8 cellular contexts compared by ENCODE assay signal in genomic region chr3:64238971-64239667, GRCh38. TPM values are rescaled to one million over a fixed set of nuclear protein-coding genes. Genes with fewer than 3 reads are reported as not detected.
DNase-seq lines count a peak whose midpoint lies in the region; ATAC-seq, FAIRE-seq and TF ChIP-seq lines count a peak whose summit lies in the region.

No MANE protein-coding gene starts in this region.

- TF ChIP-seq CTCF in kidney (IDR thresholded peaks at IDR 0.05; ENCODE audit: borderline replicate concordance, extremely low read depth, insufficient read depth) (no peak), testis (IDR thresholded peaks at IDR 0.05) (no peak)

- H3K9me3 Mint-ChIP-seq in activated T-cell treated with anti-CD3 and anti-CD28 coated beads, Interleukin-2, amount 50 U/mL, for 72 hours: peaks cover 4% of the 10 kb centered on the region in 2 donors

- H3K27ac ChIP-seq in HUES48 (ENCODE audit: low read depth, low read length) (peak overlapping the region; percentile 87), kidney (ENCODE audit: low read depth in 2 of 2, low read length in 2 of 2) (peak overlapping the region in 1 of 2 donors; percentile 24), testis (peak overlapping the region in 1 of 2 donors; percentile 59)

- H3K27ac Mint-ChIP-seq in activated T-cell treated with anti-CD3 and anti-CD28 coated beads, Interleukin-2, amount 50 U/mL, for 72 hours: no peak overlapping the region

- H3K4me1 ChIP-seq in HUES48 (ENCODE audit: control insufficient read depth, insufficient read depth, low read length): peaks cover 13% of the 10 kb centered on the region
- peaks cover 6 to 9% of the 10 kb centered on the region in 2 donors for H3K4me1 ChIP-seq in kidney (ENCODE audit: control insufficient read depth in 1 of 2, insufficient read depth in 1 of 2, low read depth in 1 of 2, low read length in 2 of 2)
- H3K4me1 ChIP-seq in testis: peaks cover 13% of the 10 kb centered on the region

- no peaks in the 10 kb centered on the region for H3K36me3 ChIP-seq in HUES48 (ENCODE audit: control insufficient read depth, insufficient read depth, low read length)
- H3K36me3 ChIP-seq in kidney (ENCODE audit: control insufficient read depth in 1 of 2, insufficient read depth in 2 of 2, low read length in 2 of 2): no peaks in the 10 kb centered on the region
- H3K36me3 ChIP-seq in testis (ENCODE audit: low read depth, missing control alignments): no peaks in the 10 kb centered on the region

- H3K36me3 Mint-ChIP-seq in activated T-cell treated with anti-CD3 and anti-CD28 coated beads, Interleukin-2, amount 50 U/mL, for 72 hours (ENCODE audit: insufficient read depth in 2 of 2): no peaks in the 10 kb centered on the region

- H3K27me3 ChIP-seq in HUES48 (ENCODE audit: control insufficient read depth, insufficient read depth, low read length): no peaks in the 10 kb centered on the region
- no peaks in the 10 kb centered on the region for H3K27me3 ChIP-seq in testis

- H3K9ac ChIP-seq in HUES48 (ENCODE audit: low read depth, low read length) (peak overlapping the region; percentile 34), kidney (ENCODE audit: low read length in 2 of 2) (no peak overlapping the region)

- no peak for ATAC-seq in activated T-cell treated with anti-CD3 and anti-CD28 coated beads, Interleukin-2, amount 50 U/mL, for 72 hours (replicated peaks in 1 of 2)
- ATAC-seq in HG02885 (IDR thresholded peaks at IDR 0.05; ENCODE audit: poor library complexity, unreplicated experiment) (no peak), HG02938 (IDR thresholded peaks at IDR 0.05; ENCODE audit: unreplicated experiment) (no peak), HG03571 (IDR thresholded peaks at IDR 0.05; ENCODE audit: unreplicated experiment) (no peak)

- DNase-seq in brain pericyte (ENCODE audit: low read depth, low spot score) (peak; percentile 91), kidney (peak; percentile 88), testis (peak; percentile 79)
- no peak for DNase-seq in activated T-cell treated with anti-CD3 and anti-CD28 coated beads, Interleukin-2, amount 50 U/mL, for 72 hours

- intact Hi-C loops in kidney (cut with DNase I) (no loop called here), testis (cut with DNase I; ENCODE audit: low total_unique reads) (no loop called here)

- no peak overlapping the region for H3K4me3 Mint-ChIP-seq in activated T-cell treated with anti-CD3 and anti-CD28 coated beads, Interleukin-2, amount 50 U/mL, for 72 hours

- H3K4me3 ChIP-seq in HUES48 (ENCODE audit: low read depth, low read length) (no peak overlapping the region), kidney (ENCODE audit: low read length in 2 of 2) (no peak overlapping the region), testis (no peak overlapping the region)

- H3K9me3 ChIP-seq in HUES48 (ENCODE audit: control insufficient read depth, insufficient read depth, low read length): no peaks in the 10 kb centered on the region
- no peaks in the 10 kb centered on the region for H3K9me3 ChIP-seq in kidney (ENCODE audit: control insufficient read depth in 1 of 2, low read length in 2 of 2)
- no peaks in the 10 kb centered on the region for H3K9me3 ChIP-seq in testis

- no peaks in the 10 kb centered on the region for H3K27me3 Mint-ChIP-seq in activated T-cell treated with anti-CD3 and anti-CD28 coated beads, Interleukin-2, amount 50 U/mL, for 72 hours (ENCODE audit: low read depth)

- no peak for TF ChIP-seq POLR2A in testis (IDR thresholded peaks at IDR 0.05)

- 39 to 58% methylated on average over 4 to 11 of the region's 12 CpGs for WGBS in testis, 2 donors

- no peaks in the 10 kb centered on the region for H3K4me1 Mint-ChIP-seq in activated T-cell treated with anti-CD3 and anti-CD28 coated beads, Interleukin-2, amount 50 U/mL, for 72 hours (ENCODE audit: low read depth)

- no peak for FAIRE-seq in kidney (lab: Jason Lieb, UNC)

RNA-seq across cellular contexts. Expression of gene PRICKLE2, which starts 13.9 kb away (rescaled TPM):
- total RNA-seq in kidney: 22.9 TPM
- 3.5 TPM for polyA plus RNA-seq in kidney (ENCODE audit: insufficient read depth, low read depth, low replicate concordance)
- 10 to 100 TPM in 1 of 2 donors, 1 to 10 TPM in 1; 9.1 to 10.1 TPM for total RNA-seq in testis
- polyA plus RNA-seq in testis (ENCODE audit: insufficient read depth, low read depth, low replicate concordance): 5.5 TPM
- under 1 TPM; 0.09 to 0.17 TPM for total RNA-seq in activated T-cell treated with anti-CD3 and anti-CD28 coated beads, Interleukin-2, amount 50 U/mL, for 72 hours

Comparison
In these comparisons a context has a peak if more than half of its experiments do, and no peak if none do; other contexts are left out.
1. DNase-seq: peak in brain pericyte (single experiment), kidney (single experiment) and testis (single experiment); none in activated T-cell treated with anti-CD3 and anti-CD28 coated beads, Interleukin-2, amount 50 U/mL, for 72 hours (0 of 2).
2. RNA of gene PRICKLE2, which starts 13.9 kb away (total RNA-seq): 22.9 TPM in kidney (single experiment) and 9.1 to 10.1 TPM in testis; 0.09 to 0.17 TPM in activated T-cell treated with anti-CD3 and anti-CD28 coated beads, Interleukin-2, amount 50 U/mL, for 72 hours; every median in the first group is over 4 times any median in the second.